In the genomic region with DNA sequence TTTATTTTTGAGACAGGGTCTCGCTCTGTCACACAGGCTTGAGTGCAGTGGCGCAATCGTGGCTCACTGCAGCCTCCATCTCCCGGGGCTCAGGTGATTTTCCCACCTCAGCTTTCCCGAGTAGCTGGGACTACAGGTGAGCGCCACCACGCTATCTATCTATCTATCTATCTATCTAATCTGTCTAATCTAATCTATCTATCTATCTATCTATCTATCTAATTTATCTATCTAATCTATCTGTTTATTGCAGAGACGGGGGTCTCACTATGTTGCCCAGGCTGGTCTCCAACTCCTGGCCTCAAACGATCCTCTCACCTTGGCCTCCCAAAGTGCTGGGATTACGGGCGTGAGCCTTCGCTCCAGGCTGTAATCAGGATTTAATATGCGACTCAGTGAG, we compare ENCODE assay signal across 2 cellular contexts.
TF ChIP-seq lines count a peak whose summit lies in the region.

No MANE protein-coding gene starts in this region.

TF ChIP-seq in SK-N-SH, 30 proteins besides CTCF, POLR2A, EP300 and RAD21 (continued from another document):
- TF ChIP-seq, protein P1, sequence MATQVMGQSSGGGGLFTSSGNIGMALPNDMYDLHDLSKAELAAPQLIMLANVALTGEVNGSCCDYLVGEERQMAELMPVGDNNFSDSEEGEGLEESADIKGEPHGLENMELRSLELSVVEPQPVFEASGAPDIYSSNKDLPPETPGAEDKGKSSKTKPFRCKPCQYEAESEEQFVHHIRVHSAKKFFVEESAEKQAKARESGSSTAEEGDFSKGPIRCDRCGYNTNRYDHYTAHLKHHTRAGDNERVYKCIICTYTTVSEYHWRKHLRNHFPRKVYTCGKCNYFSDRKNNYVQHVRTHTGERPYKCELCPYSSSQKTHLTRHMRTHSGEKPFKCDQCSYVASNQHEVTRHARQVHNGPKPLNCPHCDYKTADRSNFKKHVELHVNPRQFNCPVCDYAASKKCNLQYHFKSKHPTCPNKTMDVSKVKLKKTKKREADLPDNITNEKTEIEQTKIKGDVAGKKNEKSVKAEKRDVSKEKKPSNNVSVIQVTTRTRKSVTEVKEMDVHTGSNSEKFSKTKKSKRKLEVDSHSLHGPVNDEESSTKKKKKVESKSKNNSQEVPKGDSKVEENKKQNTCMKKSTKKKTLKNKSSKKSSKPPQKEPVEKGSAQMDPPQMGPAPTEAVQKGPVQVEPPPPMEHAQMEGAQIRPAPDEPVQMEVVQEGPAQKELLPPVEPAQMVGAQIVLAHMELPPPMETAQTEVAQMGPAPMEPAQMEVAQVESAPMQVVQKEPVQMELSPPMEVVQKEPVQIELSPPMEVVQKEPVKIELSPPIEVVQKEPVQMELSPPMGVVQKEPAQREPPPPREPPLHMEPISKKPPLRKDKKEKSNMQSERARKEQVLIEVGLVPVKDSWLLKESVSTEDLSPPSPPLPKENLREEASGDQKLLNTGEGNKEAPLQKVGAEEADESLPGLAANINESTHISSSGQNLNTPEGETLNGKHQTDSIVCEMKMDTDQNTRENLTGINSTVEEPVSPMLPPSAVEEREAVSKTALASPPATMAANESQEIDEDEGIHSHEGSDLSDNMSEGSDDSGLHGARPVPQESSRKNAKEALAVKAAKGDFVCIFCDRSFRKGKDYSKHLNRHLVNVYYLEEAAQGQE (IDR thresholded peaks at IDR 0.05; ENCODE audit: low read depth, low read length) = no peak
- no peak for TF ChIP-seq TCF12 (IDR thresholded peaks at IDR 0.05)
- no peak for TF ChIP-seq EZH2phosphoT487 (IDR thresholded peaks at IDR 0.05; ENCODE audit: borderline replicate concordance, low read depth)
- TF ChIP-seq TAF1 (IDR thresholded peaks at IDR 0.05; ENCODE audit: borderline replicate concordance, low read depth, low read length) = no peak
- TF ChIP-seq SIN3A (IDR thresholded peaks at IDR 0.05; ENCODE audit: borderline replicate concordance, low read depth, low read length) = no peak
- no peak for TF ChIP-seq RCOR1 (IDR thresholded peaks at IDR 0.05; ENCODE audit: low read length)
- TF ChIP-seq NRF1 (IDR thresholded peaks at IDR 0.05; ENCODE audit: low read depth, low read length) = no peak
- TF ChIP-seq, protein P2, sequence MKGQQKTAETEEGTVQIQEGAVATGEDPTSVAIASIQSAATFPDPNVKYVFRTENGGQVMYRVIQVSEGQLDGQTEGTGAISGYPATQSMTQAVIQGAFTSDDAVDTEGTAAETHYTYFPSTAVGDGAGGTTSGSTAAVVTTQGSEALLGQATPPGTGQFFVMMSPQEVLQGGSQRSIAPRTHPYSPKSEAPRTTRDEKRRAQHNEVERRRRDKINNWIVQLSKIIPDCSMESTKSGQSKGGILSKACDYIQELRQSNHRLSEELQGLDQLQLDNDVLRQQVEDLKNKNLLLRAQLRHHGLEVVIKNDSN (IDR thresholded peaks at IDR 0.05; ENCODE audit: borderline replicate concordance, low read depth) = no peak
- TF ChIP-seq, protein P3, sequence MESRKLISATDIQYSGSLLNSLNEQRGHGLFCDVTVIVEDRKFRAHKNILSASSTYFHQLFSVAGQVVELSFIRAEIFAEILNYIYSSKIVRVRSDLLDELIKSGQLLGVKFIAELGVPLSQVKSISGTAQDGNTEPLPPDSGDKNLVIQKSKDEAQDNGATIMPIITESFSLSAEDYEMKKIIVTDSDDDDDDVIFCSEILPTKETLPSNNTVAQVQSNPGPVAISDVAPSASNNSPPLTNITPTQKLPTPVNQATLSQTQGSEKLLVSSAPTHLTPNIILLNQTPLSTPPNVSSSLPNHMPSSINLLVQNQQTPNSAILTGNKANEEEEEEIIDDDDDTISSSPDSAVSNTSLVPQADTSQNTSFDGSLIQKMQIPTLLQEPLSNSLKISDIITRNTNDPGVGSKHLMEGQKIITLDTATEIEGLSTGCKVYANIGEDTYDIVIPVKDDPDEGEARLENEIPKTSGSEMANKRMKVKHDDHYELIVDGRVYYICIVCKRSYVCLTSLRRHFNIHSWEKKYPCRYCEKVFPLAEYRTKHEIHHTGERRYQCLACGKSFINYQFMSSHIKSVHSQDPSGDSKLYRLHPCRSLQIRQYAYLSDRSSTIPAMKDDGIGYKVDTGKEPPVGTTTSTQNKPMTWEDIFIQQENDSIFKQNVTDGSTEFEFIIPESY (IDR thresholded peaks at IDR 0.05; ENCODE audit: borderline replicate concordance, low read depth) = no peak
- no peak for TF ChIP-seq FOXJ3 (CRISPR knock-in tag; IDR thresholded peaks at IDR 0.05)

TF ChIP-seq in SK-N-SH treated with all-trans-retinoic acid at 6 μM for 48 hours, 23 proteins besides CTCF, POLR2A, EP300 and RAD21 (continued from another document):
- TF ChIP-seq, protein P4, sequence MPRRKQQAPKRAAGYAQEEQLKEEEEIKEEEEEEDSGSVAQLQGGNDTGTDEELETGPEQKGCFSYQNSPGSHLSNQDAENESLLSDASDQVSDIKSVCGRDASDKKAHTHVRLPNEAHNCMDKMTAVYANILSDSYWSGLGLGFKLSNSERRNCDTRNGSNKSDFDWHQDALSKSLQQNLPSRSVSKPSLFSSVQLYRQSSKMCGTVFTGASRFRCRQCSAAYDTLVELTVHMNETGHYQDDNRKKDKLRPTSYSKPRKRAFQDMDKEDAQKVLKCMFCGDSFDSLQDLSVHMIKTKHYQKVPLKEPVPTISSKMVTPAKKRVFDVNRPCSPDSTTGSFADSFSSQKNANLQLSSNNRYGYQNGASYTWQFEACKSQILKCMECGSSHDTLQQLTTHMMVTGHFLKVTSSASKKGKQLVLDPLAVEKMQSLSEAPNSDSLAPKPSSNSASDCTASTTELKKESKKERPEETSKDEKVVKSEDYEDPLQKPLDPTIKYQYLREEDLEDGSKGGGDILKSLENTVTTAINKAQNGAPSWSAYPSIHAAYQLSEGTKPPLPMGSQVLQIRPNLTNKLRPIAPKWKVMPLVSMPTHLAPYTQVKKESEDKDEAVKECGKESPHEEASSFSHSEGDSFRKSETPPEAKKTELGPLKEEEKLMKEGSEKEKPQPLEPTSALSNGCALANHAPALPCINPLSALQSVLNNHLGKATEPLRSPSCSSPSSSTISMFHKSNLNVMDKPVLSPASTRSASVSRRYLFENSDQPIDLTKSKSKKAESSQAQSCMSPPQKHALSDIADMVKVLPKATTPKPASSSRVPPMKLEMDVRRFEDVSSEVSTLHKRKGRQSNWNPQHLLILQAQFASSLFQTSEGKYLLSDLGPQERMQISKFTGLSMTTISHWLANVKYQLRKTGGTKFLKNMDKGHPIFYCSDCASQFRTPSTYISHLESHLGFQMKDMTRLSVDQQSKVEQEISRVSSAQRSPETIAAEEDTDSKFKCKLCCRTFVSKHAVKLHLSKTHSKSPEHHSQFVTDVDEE (CRISPR knock-in tag; IDR thresholded peaks at IDR 0.05) = no peak
- TF ChIP-seq BACH2 (CRISPR knock-in tag; IDR thresholded peaks at IDR 0.05; ENCODE audit: borderline replicate concordance) = no peak
- TF ChIP-seq ZNF565 (CRISPR knock-in tag; conservative IDR thresholded peaks at IDR 0.05; ENCODE audit: low read depth) = no peak
- no peak for TF ChIP-seq GLIS3 (CRISPR knock-in tag; IDR thresholded peaks at IDR 0.05)
- no peak for TF ChIP-seq ZFP30 (CRISPR knock-in tag; IDR thresholded peaks at IDR 0.05)
- TF ChIP-seq, protein P5, sequence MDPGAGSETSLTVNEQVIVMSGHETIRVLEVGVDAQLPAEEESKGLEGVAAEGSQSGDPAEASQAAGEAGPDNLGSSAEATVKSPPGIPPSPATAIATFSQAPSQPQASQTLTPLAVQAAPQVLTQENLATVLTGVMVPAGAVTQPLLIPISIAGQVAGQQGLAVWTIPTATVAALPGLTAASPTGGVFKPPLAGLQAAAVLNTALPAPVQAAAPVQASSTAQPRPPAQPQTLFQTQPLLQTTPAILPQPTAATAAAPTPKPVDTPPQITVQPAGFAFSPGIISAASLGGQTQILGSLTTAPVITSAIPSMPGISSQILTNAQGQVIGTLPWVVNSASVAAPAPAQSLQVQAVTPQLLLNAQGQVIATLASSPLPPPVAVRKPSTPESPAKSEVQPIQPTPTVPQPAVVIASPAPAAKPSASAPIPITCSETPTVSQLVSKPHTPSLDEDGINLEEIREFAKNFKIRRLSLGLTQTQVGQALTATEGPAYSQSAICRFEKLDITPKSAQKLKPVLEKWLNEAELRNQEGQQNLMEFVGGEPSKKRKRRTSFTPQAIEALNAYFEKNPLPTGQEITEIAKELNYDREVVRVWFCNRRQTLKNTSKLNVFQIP (CRISPR knock-in tag; IDR thresholded peaks at IDR 0.05; ENCODE audit: borderline replicate concordance, low read depth) = no peak
